ENCODE assay signal across 28 cellular contexts in the genomic region with DNA sequence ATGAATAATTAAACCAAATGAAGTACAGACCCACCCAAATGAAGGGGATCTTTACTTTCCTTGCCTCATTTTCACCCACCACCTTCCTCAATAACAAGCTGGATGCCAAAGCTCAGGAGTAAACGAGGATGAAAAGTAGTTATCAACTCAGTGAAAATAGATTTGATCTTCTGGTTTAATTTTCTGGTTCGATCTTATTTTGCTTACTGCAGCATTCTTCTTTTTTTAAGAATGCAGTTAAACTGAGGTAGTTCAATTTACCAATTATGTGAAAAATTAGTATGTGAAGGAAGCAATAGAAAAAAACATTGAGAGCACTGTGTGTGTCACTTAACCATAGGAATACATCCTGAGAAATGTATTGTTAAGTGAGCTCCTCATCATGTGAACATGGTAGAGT.
"Had no signal": no experiment of that assay in that cellular context is flagged by ENCODE, and none has a peak within 500 bp of the region (broad histone marks: within the 10 kb centered on the region; RNA-seq: fewer than 3 reads in every experiment).

No MANE protein-coding gene starts in this region.

- H3K36me3 ChIP-seq: colonic mucosa, esophagus muscularis mucosa, esophagus squamous epithelium, gastrocnemius medialis, gastroesophageal sphincter, heart left ventricle, heart right ventricle had no signal

- ATAC-seq: effector memory CD8-positive, alpha-beta T cell; esophagus mucosa; foreskin keratinocyte; gastrocnemius medialis; gastroesophageal sphincter; heart left ventricle; heart right ventricle had no signal

- H3K27me3 Mint-ChIP-seq: dendritic cell treated with granulocyte-macrophage colony-stimulating factor and Interleukin-4, amounts not matched to agents 40 ng/mL and 50 ng/mL, for 4 days; effector memory CD8-positive, alpha-beta T cell had no signal

- H3K9me3 Mint-ChIP-seq: dendritic cell treated with granulocyte-macrophage colony-stimulating factor and Interleukin-4, amounts not matched to agents 40 ng/mL and 50 ng/mL, for 4 days had no signal

- H3K4me3 ChIP-seq: colonic mucosa, coronary artery, dorsolateral prefrontal cortex, esophagus muscularis mucosa, esophagus squamous epithelium, gastrocnemius medialis, gastroesophageal sphincter, heart left ventricle, heart right ventricle, hepatocyte had no signal

- H3K79me2 ChIP-seq: hepatocyte had no signal

- H2AFZ ChIP-seq: hepatocyte had no signal

- H3K27ac Mint-ChIP-seq: dendritic cell treated with granulocyte-macrophage colony-stimulating factor and Interleukin-4, amounts not matched to agents 40 ng/mL and 50 ng/mL, for 4 days; effector memory CD8-positive, alpha-beta T cell; endodermal cell had no signal

- DNase-seq: colonic mucosa; cortex of kidney; dermis blood vessel endothelial cell; dorsolateral prefrontal cortex; effector CD4-positive, alpha-beta T cell; effector CD8-positive, alpha-beta T cell; effector memory CD4-positive, alpha-beta T cell; effector memory CD8-positive, alpha-beta T cell; endodermal cell; esophagus squamous epithelium; foreskin fibroblast; foreskin keratinocyte; foreskin melanocyte; gastrocnemius medialis; glutamatergic neuron; head of caudate nucleus; heart left ventricle; heart right ventricle had no signal

- H3K27ac ChIP-seq: colonic mucosa, coronary artery, dorsolateral prefrontal cortex, epithelial cell of prostate, esophagus muscularis mucosa, esophagus squamous epithelium, foreskin keratinocyte, gastrocnemius medialis, gastroesophageal sphincter, heart left ventricle, heart right ventricle, hepatocyte had no signal

- H3K4me1 ChIP-seq: colonic mucosa, esophagus muscularis mucosa, esophagus squamous epithelium, foreskin keratinocyte, gastrocnemius medialis, gastroesophageal sphincter, heart left ventricle, heart right ventricle had no signal

- H3K4me2 ChIP-seq: hepatocyte had no signal

- H3K27me3 ChIP-seq: colonic mucosa, dorsolateral prefrontal cortex, esophagus muscularis mucosa, esophagus squamous epithelium, foreskin keratinocyte, gastrocnemius medialis, gastroesophageal sphincter, heart left ventricle, heart right ventricle, hepatocyte had no signal

- H3K9me3 ChIP-seq: colonic mucosa, esophagus muscularis mucosa, esophagus squamous epithelium, gastrocnemius medialis, gastroesophageal sphincter, heart left ventricle, heart right ventricle had no signal

- H3K4me3 Mint-ChIP-seq: dendritic cell treated with granulocyte-macrophage colony-stimulating factor and Interleukin-4, amounts not matched to agents 40 ng/mL and 50 ng/mL, for 4 days; effector memory CD8-positive, alpha-beta T cell; endodermal cell had no signal

- FAIRE-seq: endometrium, endothelial cell of umbilical vein, frontal cortex had no signal
